In genomic region chr15:31338879-31339557, GRCh38 we compare ENCODE assay signal across 8 cellular contexts. TPM values are rescaled to one million over a fixed set of nuclear protein-coding genes. Genes with fewer than 3 reads are reported as not detected.
DNase-seq lines count a peak whose midpoint lies in the region; ATAC-seq and TF ChIP-seq lines count a peak whose summit lies in the region.

No MANE protein-coding gene starts in this region.

- H3K4me2 ChIP-seq in osteoblast (ENCODE audit: insufficient read depth, low read length), result peak overlapping the region; percentile 76

- peaks cover 21% of the 10 kb centered on the region for H3K4me1 ChIP-seq in osteoblast (ENCODE audit: insufficient read depth, low read length)

- no peaks in the 10 kb centered on the region for H3K9me3 Mint-ChIP-seq in WTC11

- no peak; the same call in 1 of the 2 replicates for TF ChIP-seq EP300 in Ishikawa (IDR thresholded peaks at IDR 0.05; ENCODE audit: borderline replicate concordance)

- H3K36me3 Mint-ChIP-seq in WTC11, result no peaks in the 10 kb centered on the region

- no peak for TF ChIP-seq CTCF in WTC11 (IDR thresholded peaks at IDR 0.05)
- no peak for TF ChIP-seq CTCF in osteoblast (IDR thresholded peaks at IDR 0.05; ENCODE audit: extremely low read depth, low read depth, low read length)

- no peak for TF ChIP-seq RAD21 in Ishikawa (IDR thresholded peaks at IDR 0.05; ENCODE audit: low read depth)

- H2AFZ ChIP-seq in osteoblast (ENCODE audit: low read length), result no peak overlapping the region

- H3K4me3 ChIP-seq in osteoblast (ENCODE audit: insufficient read depth, low read length), result peak overlapping the region; percentile 53

- H3K79me2 ChIP-seq in osteoblast (ENCODE audit: insufficient read depth, low read length), result peaks cover 94% of the 10 kb centered on the region

- no peaks in the 10 kb centered on the region for H3K27me3 Mint-ChIP-seq in WTC11 (ENCODE audit: low read depth)

- peaks cover 47% of the 10 kb centered on the region for H3K4me1 Mint-ChIP-seq in WTC11

- peak; percentile 48 for ATAC-seq in GM19467 (IDR thresholded peaks at IDR 0.05; ENCODE audit: unreplicated experiment)
- ATAC-seq in WTC11, result peak; percentile 64

- H3K9me3 ChIP-seq in osteoblast (ENCODE audit: low read depth, low read length), result no peaks in the 10 kb centered on the region

- H3K27ac ChIP-seq in osteoblast (ENCODE audit: low read depth, low read length), result peak overlapping the region; percentile 97

- peaks cover 78% of the 10 kb centered on the region for H4K20me1 ChIP-seq in osteoblast (ENCODE audit: insufficient read depth, low read length)

- no peaks in the 10 kb centered on the region for H3K36me3 ChIP-seq in osteoblast (ENCODE audit: insufficient read depth, low read length)

- CTCF ChIA-PET in WTC11 (lab: Charles Lee), result interaction anchor here (2.4 kb wide), 1 partner anchor 96 kb away, joined by 6 read pairs; no protein-coding TSS in a partner anchor

- no peaks in the 10 kb centered on the region for H3K27me3 ChIP-seq in osteoblast (ENCODE audit: insufficient read depth, low read length)

- DNase-seq in COR-L47 (lab: John Stamatoyannopoulos, UW) (peak; percentile 89), WTC11 (ENCODE audit: low spot score) (no peak), fibroblast of peridontal ligament (ENCODE audit: extremely low read depth) (peak; percentile 82), osteoblast (ENCODE audit: insufficient read length, low spot score, missing footprints) (peak; percentile 97), GM19240 (ENCODE audit: insufficient read length, low spot score) (no peak)
- no peak for DNase-seq in effector CD8-positive, alpha-beta T cell (lab: John Stamatoyannopoulos, UW)

- no peak overlapping the region for H3K4me3 Mint-ChIP-seq in WTC11

- no peak overlapping the region for H3K27ac Mint-ChIP-seq in WTC11

- POLR2A ChIA-PET in WTC11 (lab: Charles Lee), result no interaction called here

TF ChIP-seq in Ishikawa, 13 proteins besides CTCF, POLR2A, EP300 and RAD21:
- TF ChIP-seq CREB1 (IDR thresholded peaks at IDR 0.05; ENCODE audit: low read depth), result no peak
- peak; percentile 70; the same call in 1 of the 2 replicates for TF ChIP-seq ZBTB7A (IDR thresholded peaks at IDR 0.05; ENCODE audit: low read depth)
TF ChIP-seq in Ishikawa: peak in this region for 1.

TF ChIP-seq in WTC11, 78 proteins besides CTCF, POLR2A, EP300 and RAD21:
- no peak for TF ChIP-seq NFYB (CRISPR knock-in tag; conservative IDR thresholded peaks at IDR 0.05; ENCODE audit: low read depth)
- TF ChIP-seq NFE2L1 (CRISPR knock-in tag; IDR thresholded peaks at IDR 0.05), result no peak
- TF ChIP-seq FOXP1 (CRISPR knock-in tag; IDR thresholded peaks at IDR 0.05; ENCODE audit: borderline replicate concordance), result no peak
- TF ChIP-seq SOX15 (CRISPR knock-in tag; IDR thresholded peaks at IDR 0.05), result no peak
TF ChIP-seq in WTC11: peak in this region for 0.

RNA-seq across cellular contexts. Expression of gene KLF13, which starts 12.4 kb away (rescaled TPM):
- total RNA-seq in WTC11 (2021) (36.9 to 38.1 TPM (median 37.2 TPM) in 3 replicates), osteoblast (53.3 and 58.6 TPM in 2 replicates)

Comparison
In these comparisons a context has a peak if more than half of its experiments do, and no peak if none do; other contexts are left out.
1. DNase-seq: peak in COR-L47 (single experiment), fibroblast of peridontal ligament (single experiment) and osteoblast (single experiment); none in WTC11 (single experiment), GM19240 (single experiment) and effector CD8-positive, alpha-beta T cell (single experiment).